13 cellular contexts compared by ENCODE assay signal in genomic region chr10:110746969-110747608, GRCh38.
DNase-seq lines count a peak whose midpoint lies in the region; ATAC-seq and TF ChIP-seq lines count a peak whose summit lies in the region.
"Had no signal": no experiment of that assay in that cellular context is flagged by ENCODE, and none has a peak within 500 bp of the region (broad histone marks: within the 10 kb centered on the region; RNA-seq: fewer than 3 reads in every experiment).

No MANE protein-coding gene starts in this region.

- H3K4me3 ChIP-seq in SU-DHL-6 (ENCODE audit: insufficient read depth, low read length, poor library complexity, severe bottlenecking) (no peak overlapping the region), trophoblast cell (ENCODE audit: low read depth, low read length) (no peak overlapping the region)
- H3K4me3 ChIP-seq: GM23338, Peyer's patch, tibial nerve had no signal

- DNase-seq in activated naive CD4-positive, alpha-beta T cell treated with anti-CD3 and anti-CD28 coated beads, Interleukin-2, amount 50 U/mL, for 16 hours: no peak
- no peak for DNase-seq in trophoblast cell
- DNase-seq in NCI-H2107 treated with DMSO at 0.1 percent for 48 hours (lab: John Stamatoyannopoulos, UW; ENCODE audit: unreplicated experiment): no peak
- no peak for DNase-seq in AG08396 (ENCODE audit: low spot score)
- DNase-seq: natural killer cell had no signal

- H3K9me3 Mint-ChIP-seq in activated naive CD4-positive, alpha-beta T cell treated with anti-CD3 and anti-CD28 coated beads, Interleukin-2, amount 50 U/mL, for 24 hours: peaks cover 14% of the 10 kb centered on the region
- H3K9me3 Mint-ChIP-seq: natural killer cell had no signal

- TF ChIP-seq CTCF in SU-DHL-6 (IDR thresholded peaks at IDR 0.05; ENCODE audit: insufficient read depth, low read length, poor library complexity, severe bottlenecking): no peak

- no peak overlapping the region for H2BK5ac ChIP-seq in trophoblast cell (ENCODE audit: low read depth, low read length, poor library complexity)

- no peak overlapping the region for H3K18ac ChIP-seq in trophoblast cell (ENCODE audit: low read length)

- H4K20me1 ChIP-seq in SU-DHL-6 (ENCODE audit: low read depth, low read length): no peaks in the 10 kb centered on the region

- peak overlapping the region; percentile 30 for H2BK12ac ChIP-seq in trophoblast cell (ENCODE audit: low read length)

- H2AFZ ChIP-seq in SU-DHL-6 (ENCODE audit: low read depth, low read length, severe bottlenecking) (peak overlapping the region; percentile 50), trophoblast cell (ENCODE audit: insufficient read depth, low read length, poor library complexity) (no peak overlapping the region)
- H2AFZ ChIP-seq: GM23338 had no signal

- peaks cover 0 to 2% of the 10 kb centered on the region in 2 experiments for H3K4me1 ChIP-seq in trophoblast cell (ENCODE audit: control insufficient read depth in 1 of 2, insufficient read depth in 2 of 2, low read length in 2 of 2)
- H3K4me1 ChIP-seq: Peyer's patch had no signal

- no peak overlapping the region for H3K23ac ChIP-seq in trophoblast cell (ENCODE audit: low read length)

- peak overlapping the region; percentile 34 for H3K4me3 Mint-ChIP-seq in activated naive CD4-positive, alpha-beta T cell treated with anti-CD3 and anti-CD28 coated beads, Interleukin-2, amount 50 U/mL, for 24 hours
- H3K4me3 Mint-ChIP-seq: GM23338, natural killer cell had no signal

- peak; percentile 8 for ATAC-seq in GM19328 (IDR thresholded peaks at IDR 0.05; ENCODE audit: unreplicated experiment)
- ATAC-seq in HG03442 (IDR thresholded peaks at IDR 0.05; ENCODE audit: unreplicated experiment): no peak

- H3F3A ChIP-seq in SU-DHL-6 (ENCODE audit: insufficient read depth): no peaks in the 10 kb centered on the region

- H3K9ac ChIP-seq in SU-DHL-6 (ENCODE audit: low read length) (0 out of 2 replicates have a peak overlapping the region, but pooled peaks have one; percentile 11), trophoblast cell (ENCODE audit: low read length) (no peak overlapping the region)

- H3K36me3 ChIP-seq in SU-DHL-6 (ENCODE audit: low read length) (no peaks in the 10 kb centered on the region), trophoblast cell (ENCODE audit: control insufficient read depth in 1 of 2, insufficient read depth in 2 of 2, low read length in 2 of 2) (no peaks in the 10 kb centered on the region)
- H3K36me3 ChIP-seq: Peyer's patch, tibial nerve had no signal

- no peaks in the 10 kb centered on the region for H3K9me3 ChIP-seq in SU-DHL-6 (ENCODE audit: insufficient read depth, low read length)
- H3K9me3 ChIP-seq in trophoblast cell (ENCODE audit: insufficient read depth, low read depth, low read length): no peaks in the 10 kb centered on the region
- H3K9me3 ChIP-seq: tibial nerve had no signal

- no peaks in the 10 kb centered on the region for H3K79me1 ChIP-seq in trophoblast cell (ENCODE audit: low read length)

- WGBS in trophoblast cell (ENCODE audit: extremely low coverage, insufficient coverage, insufficient read length): no CpG with 5 or more reads among the region's 1 CpG

- H3K27me3 Mint-ChIP-seq in activated naive CD4-positive, alpha-beta T cell treated with anti-CD3 and anti-CD28 coated beads, Interleukin-2, amount 50 U/mL, for 24 hours: no peaks in the 10 kb centered on the region

- H3K4me2 ChIP-seq in SU-DHL-6 (ENCODE audit: low read depth, low read length, poor library complexity, severe bottlenecking) (peak overlapping the region; percentile 21), trophoblast cell (ENCODE audit: low read length) (no peak overlapping the region)
- H3K4me2 ChIP-seq: GM23338 had no signal

- no peak overlapping the region for H4K12ac ChIP-seq in trophoblast cell (ENCODE audit: low read depth, low read length)

- no peak overlapping the region for H3K14ac ChIP-seq in trophoblast cell (ENCODE audit: low read length)

- H2AK5ac ChIP-seq in trophoblast cell (ENCODE audit: low read length): no peak overlapping the region

- H4K91ac ChIP-seq in trophoblast cell (ENCODE audit: low read depth, low read length): no peak overlapping the region

- H3K27me3 ChIP-seq in SU-DHL-6 (ENCODE audit: low read length) (no peaks in the 10 kb centered on the region), trophoblast cell (ENCODE audit: insufficient read depth, low read length) (no peaks in the 10 kb centered on the region)
- H3K27me3 ChIP-seq: Peyer's patch, tibial nerve had no signal

- H3K36me3 Mint-ChIP-seq in activated naive CD4-positive, alpha-beta T cell treated with anti-CD3 and anti-CD28 coated beads, Interleukin-2, amount 50 U/mL, for 24 hours: peaks cover 6% of the 10 kb centered on the region
- H3K36me3 Mint-ChIP-seq: natural killer cell had no signal

- H3K4me1 Mint-ChIP-seq in activated naive CD4-positive, alpha-beta T cell treated with anti-CD3 and anti-CD28 coated beads, Interleukin-2, amount 50 U/mL, for 24 hours: peaks cover 86% of the 10 kb centered on the region
- H3K4me1 Mint-ChIP-seq: GM23338, natural killer cell had no signal

- no peak overlapping the region for H4K8ac ChIP-seq in trophoblast cell (ENCODE audit: low read depth, low read length)

- H3K79me2 ChIP-seq in SU-DHL-6 (ENCODE audit: insufficient read depth, low read length): no peaks in the 10 kb centered on the region
- H3K79me2 ChIP-seq in trophoblast cell (ENCODE audit: control insufficient read depth, insufficient read depth, low read length, poor library complexity): no peaks in the 10 kb centered on the region

- H3K9me2 ChIP-seq in SU-DHL-6 (replicated peaks; ENCODE audit: insufficient read depth, low read length): no peaks in the 10 kb centered on the region

- H3K27ac ChIP-seq in SU-DHL-6 (ENCODE audit: low read depth, low read length) (no peak overlapping the region), trophoblast cell (ENCODE audit: low read depth, low read length) (no peak overlapping the region)
- H3K27ac ChIP-seq: HL-60, Peyer's patch, tibial nerve had no signal

- no peak overlapping the region for H3K4ac ChIP-seq in trophoblast cell (ENCODE audit: low read depth, low read length)

- peak overlapping the region; percentile 87 for H3K27ac Mint-ChIP-seq in activated naive CD4-positive, alpha-beta T cell treated with anti-CD3 and anti-CD28 coated beads, Interleukin-2, amount 50 U/mL, for 24 hours
- H3K27ac Mint-ChIP-seq: GM23338, natural killer cell had no signal

- no peak overlapping the region for H2BK120ac ChIP-seq in trophoblast cell (ENCODE audit: insufficient read depth, low read length, poor library complexity)
